Comparison of ENCODE assay signal across 34 cellular contexts in genomic region chr2:175304541-175304940, GRCh38.
"Had no signal": no experiment of that assay in that cellular context is flagged by ENCODE, and none has a peak within 500 bp of the region (broad histone marks: within the 10 kb centered on the region; RNA-seq: fewer than 3 reads in every experiment).

No MANE protein-coding gene starts in this region.

- H3K9me3 ChIP-seq: MG63 had no signal

- H3K27ac ChIP-seq: KMS-11 had no signal

- H3K36me3 ChIP-seq: MG63 had no signal

- H3K4me3 ChIP-seq: MG63 had no signal

- DNase-seq: Karpas-422, Kasumi-1, MG63, MM.1S, MV-4-11, NCI-H1048, NCI-H1092, NCI-H1092 treated with DMSO at 0.1 percent for 48 hours, NCI-H1105, NCI-H1105 treated with DMSO at 0.1 percent for 48 hours, NCI-H1417, NCI-H1417 treated with DMSO at 0.1 percent for 48 hours, NCI-H1436, NCI-H146, NCI-H1694, NCI-H1694 treated with DMSO at 0.1 percent for 48 hours, NCI-H187, NCI-H187 treated with DMSO at 0.1 percent for 48 hours, NCI-H1930, NCI-H2029, NCI-H2029 treated with DMSO at 0.1 percent for 48 hours, NCI-H2081, NCI-H2081 treated with DMSO at 0.1 percent for 48 hours, NCI-H2107, NCI-H2171, NCI-H2171 treated with DMSO at 0.1 percent for 48 hours, NCI-H2227 treated with DMSO at 0.1 percent for 48 hours, NCI-H226, NCI-H345, NCI-H446, NCI-H446 treated with DMSO at 0.1 percent for 48 hours, NCI-H510A, NCI-H510A treated with DMSO at 0.1 percent for 48 hours had no signal
